In the genomic region with DNA sequence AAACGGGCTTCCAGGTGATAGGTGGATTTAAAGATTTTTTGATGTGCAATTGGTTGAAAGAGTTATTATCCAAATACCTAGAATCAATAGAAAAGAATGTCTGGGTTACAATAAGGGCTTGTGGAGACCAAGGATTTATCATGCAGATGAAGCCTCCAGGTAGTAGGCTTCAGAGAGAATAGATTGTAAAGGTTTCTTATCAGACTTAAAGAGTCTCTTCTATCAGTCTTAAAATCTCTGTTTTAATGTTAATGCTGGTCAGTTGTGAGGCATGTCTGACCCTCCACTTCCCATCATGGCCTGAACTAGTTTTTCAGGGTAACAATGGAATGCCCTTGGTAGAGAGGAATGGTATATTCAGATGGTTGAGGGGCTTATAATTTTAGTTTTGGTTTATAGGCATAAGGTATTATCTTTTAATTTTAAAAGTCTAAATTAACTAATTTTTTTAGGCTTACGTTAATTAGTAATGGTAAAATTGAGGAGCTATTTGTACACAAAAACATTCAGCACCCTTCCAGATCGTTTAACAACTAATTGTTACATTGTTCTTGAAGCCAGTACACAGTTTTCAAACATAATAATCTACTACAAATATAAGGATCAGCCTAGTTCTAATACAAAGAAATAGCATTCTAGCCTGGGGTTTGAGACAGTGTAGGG, we compare ENCODE assay signal across 14 cellular contexts.
A peak's percentile ranks its signal among the peaks of the same experiment; 100 is the strongest.
DNase-seq lines count a peak whose midpoint lies in the region; ATAC-seq and TF ChIP-seq lines count a peak whose summit lies in the region.
"Had no signal": no experiment of that assay in that cellular context is flagged by ENCODE, and none has a peak within 500 bp of the region (broad histone marks: within the 10 kb centered on the region; RNA-seq: fewer than 3 reads in every experiment).

No MANE protein-coding gene starts in this region.

- H3K4me2 ChIP-seq in H9 (ENCODE audit: insufficient read depth, insufficient read length, low read length) (peak overlapping the region; percentile 16), neural progenitor cell (peak overlapping the region; percentile 9)

- CTCF ChIA-PET in WTC11 (lab: Charles Lee) = interaction anchor here (1.0 to 1.8 kb wide), 3 partner anchors 24 to 525 kb away, joined by 4 to 6 read pairs (median 5); no protein-coding TSS in a partner anchor

- H3K27ac Mint-ChIP-seq in H9 (peak overlapping the region; percentile 98 to 100 (median 100)), WTC11 (peak overlapping the region; percentile 99), neural progenitor cell (no peak overlapping the region)
- H3K27ac Mint-ChIP-seq: CD4-positive, alpha-beta memory T cell had no signal

- peaks cover 27% of the 10 kb centered on the region for H3F3A ChIP-seq in neural progenitor cell (ENCODE audit: low read depth)

- no peak overlapping the region; a peak in 1 of 5 replicates for H3K4me3 Mint-ChIP-seq in H9
- no peak overlapping the region for H3K4me3 Mint-ChIP-seq in WTC11
- no peak overlapping the region for H3K4me3 Mint-ChIP-seq in neural progenitor cell
- H3K4me3 Mint-ChIP-seq: CD4-positive, alpha-beta memory T cell had no signal

- no peak overlapping the region for H4K5ac ChIP-seq in H9 (ENCODE audit: insufficient read length, low read depth, low read length)

- H2AK5ac ChIP-seq in H9 (ENCODE audit: insufficient read length, low read length) = no peak overlapping the region

- TF ChIP-seq CTCF in H9 (conservative IDR thresholded peaks at IDR 0.05) (no peak), WTC11 (IDR thresholded peaks at IDR 0.05) (no peak), neural progenitor cell (IDR thresholded peaks at IDR 0.05) (no peak)

- H3K9ac ChIP-seq in H9 (ENCODE audit: extremely low read depth, insufficient read length, low read length) = peak overlapping the region; percentile 20
- no peak overlapping the region for H3K9ac ChIP-seq in neural progenitor cell

- no peaks in the 10 kb centered on the region for H3K79me2 ChIP-seq in H9 (ENCODE audit: insufficient read depth, low read length)
- no peaks in the 10 kb centered on the region for H3K79me2 ChIP-seq in neural progenitor cell (ENCODE audit: low read depth)

- H3K36me3 Mint-ChIP-seq in H9 (ENCODE audit: insufficient read depth in 1 of 3, low read depth in 3 of 3) (peaks cover 0 to 25% (median 13%) of the 10 kb centered on the region in 3 experiments; a peak in 5 of 7 replicates), WTC11 (peaks cover 20% of the 10 kb centered on the region), neural progenitor cell (no peaks in the 10 kb centered on the region)
- H3K36me3 Mint-ChIP-seq: CD4-positive, alpha-beta memory T cell had no signal

- H3K18ac ChIP-seq in H9 (ENCODE audit: insufficient read length, low read depth, low read length) = peak overlapping the region; percentile 56

- H2BK20ac ChIP-seq in H9 (ENCODE audit: low read depth, low read length, poor library complexity, severe bottlenecking) = peak overlapping the region; percentile 83

- no peak overlapping the region for H3K14ac ChIP-seq in H9 (ENCODE audit: insufficient read depth, low read length)

- H3K9me3 Mint-ChIP-seq in H9 (peaks cover 0 to 12% of the 10 kb centered on the region in 2 experiments), WTC11 (peaks cover 4% of the 10 kb centered on the region), neural progenitor cell (peaks cover 3% of the 10 kb centered on the region)

- H3T11ph ChIP-seq in H9 (ENCODE audit: low read length) = peak overlapping the region; percentile 92

- no peaks in the 10 kb centered on the region for H3K9me3 ChIP-seq in H9 (ENCODE audit: control insufficient read depth, low read depth, low read length)
- no peaks in the 10 kb centered on the region for H3K9me3 ChIP-seq in iPS DF 6.9 (ENCODE audit: control insufficient read depth, insufficient read depth, low read length)
- no peaks in the 10 kb centered on the region for H3K9me3 ChIP-seq in neural progenitor cell (ENCODE audit: low read depth)
- H3K9me3 ChIP-seq: BE2C had no signal

- H3K79me1 ChIP-seq in H9 (ENCODE audit: insufficient read depth, low read depth, low read length, poor library complexity, severe bottlenecking) = no peaks in the 10 kb centered on the region

- no peak overlapping the region for H4K91ac ChIP-seq in H9 (ENCODE audit: insufficient read length, low read depth, low read length)

- no peak overlapping the region for H2BK12ac ChIP-seq in H9 (ENCODE audit: insufficient read length, low read depth, low read length)

- H2AFZ ChIP-seq in H9 (ENCODE audit: low read length) (no peak overlapping the region), neural progenitor cell (replicated peaks) (peak overlapping the region; percentile 86)

- H3K27me3 ChIP-seq in H9 (ENCODE audit: insufficient read depth, low read length) = no peaks in the 10 kb centered on the region
- no peaks in the 10 kb centered on the region for H3K27me3 ChIP-seq in iPS DF 6.9 (ENCODE audit: control insufficient read depth, insufficient read depth, low read length)
- no peaks in the 10 kb centered on the region for H3K27me3 ChIP-seq in neural progenitor cell
- H3K27me3 ChIP-seq: BE2C had no signal

- no peaks in the 10 kb centered on the region for H4K20me1 ChIP-seq in H9 (ENCODE audit: control insufficient read depth, insufficient read depth, insufficient read length)
- no peaks in the 10 kb centered on the region for H4K20me1 ChIP-seq in neural progenitor cell (ENCODE audit: low read depth)

- H3K27me3 Mint-ChIP-seq in H9 (ENCODE audit: low read depth) (no peaks in the 10 kb centered on the region), WTC11 (ENCODE audit: low read depth) (no peaks in the 10 kb centered on the region), neural progenitor cell (ENCODE audit: insufficient read depth, low read depth) (peaks cover 1% of the 10 kb centered on the region)
- H3K27me3 Mint-ChIP-seq: CD4-positive, alpha-beta memory T cell had no signal

- H2BK5ac ChIP-seq in H9 (ENCODE audit: insufficient read length, low read length) = peak overlapping the region; percentile 82

- ATAC-seq in WTC11 (peak; percentile 68), left lobe of liver (no peak)

- no peak overlapping the region; the same call in 1 of the 2 replicates for H3K4ac ChIP-seq in H9 (ENCODE audit: low read depth, low read length)

- H3K4me1 Mint-ChIP-seq in H9 (peaks cover 59 to 62% of the 10 kb centered on the region in 2 experiments), WTC11 (peaks cover 66% of the 10 kb centered on the region), neural progenitor cell (peaks cover 9% of the 10 kb centered on the region)
- H3K4me1 Mint-ChIP-seq: CD4-positive, alpha-beta memory T cell had no signal

- H2BK120ac ChIP-seq in H9 (ENCODE audit: low read depth, low read length, poor library complexity, severe bottlenecking) = peak overlapping the region; percentile 69

- H3K56ac ChIP-seq in H9 (ENCODE audit: insufficient read length, low read depth, low read length) = no peak overlapping the region

- peak overlapping the region; percentile 94 for H3K27ac ChIP-seq in H9 (ENCODE audit: insufficient read length, low read depth, low read length)
- H3K27ac ChIP-seq in iPS DF 6.9 (ENCODE audit: low read length) = peak overlapping the region; percentile 97
- peak overlapping the region; percentile 18 for H3K27ac ChIP-seq in neural progenitor cell
- H3K27ac ChIP-seq: C4-2B had no signal

- H3K4me1 ChIP-seq in H9 (ENCODE audit: insufficient read depth, low read length) = peaks cover 3% of the 10 kb centered on the region; the same call in 1 of the 2 replicates
- peaks cover 2% of the 10 kb centered on the region; the same call in 1 of the 2 replicates for H3K4me1 ChIP-seq in iPS DF 6.9 (ENCODE audit: control insufficient read depth, insufficient read depth, low read length)
- peaks cover 56% of the 10 kb centered on the region for H3K4me1 ChIP-seq in neural progenitor cell

- H3K36me3 ChIP-seq in iPS DF 6.9 (ENCODE audit: control insufficient read depth, insufficient read depth, low read length) = no peaks in the 10 kb centered on the region
- no peaks in the 10 kb centered on the region for H3K36me3 ChIP-seq in neural progenitor cell
- H3K36me3 ChIP-seq: BE2C had no signal

- H4K8ac ChIP-seq in H9 (replicated peaks; ENCODE audit: insufficient read length, low read depth, low read length) = no peak overlapping the region

- POLR2A ChIA-PET in WTC11 (lab: Charles Lee) = interaction anchor here (1.3 kb wide), 1 partner anchor 121 kb away, joined by 4 read pairs; no protein-coding TSS in a partner anchor

- H3K23ac ChIP-seq in H9 (ENCODE audit: insufficient read length, low read depth, low read length) = no peak overlapping the region

- no peak for DNase-seq in H9
- DNase-seq in WTC11 (ENCODE audit: low spot score) = no peak
- no peak for DNase-seq in iPS DF 6.9 (ENCODE audit: low read depth, low spot score)
- no peak for DNase-seq in neural progenitor cell (ENCODE audit: low spot score)
- no peak for DNase-seq in NCI-H1092 (lab: John Stamatoyannopoulos, UW)
- no peak for DNase-seq in left lobe of liver (ENCODE audit: low spot score)
- no peak for DNase-seq in activated T-cell treated with anti-CD3 and anti-CD28 coated beads, Interleukin-2, amount 50 U/mL, for 1 hour
- DNase-seq in occipital lobe (lab: John Stamatoyannopoulos, UW) = no peak
- DNase-seq: BE2C; CD4-positive, alpha-beta memory T cell; DMS79; IMR-90; KBM-7 had no signal

- no peak overlapping the region for H3K4me3 ChIP-seq in iPS DF 6.9 (ENCODE audit: low read length)
- no peak overlapping the region for H3K4me3 ChIP-seq in neural progenitor cell

- H3K23me2 ChIP-seq in H9 (ENCODE audit: insufficient read length, low read depth, low read length, poor library complexity, severe bottlenecking) = no peaks in the 10 kb centered on the region

- no peak overlapping the region for H2BK15ac ChIP-seq in H9 (ENCODE audit: low read depth, low read length)

- no CpG with 5 or more reads among the region's 3 CpGs for WGBS in H9 (ENCODE audit: extremely low coverage, insufficient read length, low lambda C conversion rate)
- WGBS in iPS DF 6.9 (ENCODE audit: insufficient coverage, insufficient read length) = no CpG with 5 or more reads among the region's 3 CpGs

Comparison
In these comparisons a context has a peak if more than half of its experiments do, and no peak if none do; other contexts are left out.
1. H3K27ac ChIP-seq: peak in every context shown above with its lines; median percentile 97 in iPS DF 6.9; 94 in H9; 18 in neural progenitor cell.